In the genomic region with DNA sequence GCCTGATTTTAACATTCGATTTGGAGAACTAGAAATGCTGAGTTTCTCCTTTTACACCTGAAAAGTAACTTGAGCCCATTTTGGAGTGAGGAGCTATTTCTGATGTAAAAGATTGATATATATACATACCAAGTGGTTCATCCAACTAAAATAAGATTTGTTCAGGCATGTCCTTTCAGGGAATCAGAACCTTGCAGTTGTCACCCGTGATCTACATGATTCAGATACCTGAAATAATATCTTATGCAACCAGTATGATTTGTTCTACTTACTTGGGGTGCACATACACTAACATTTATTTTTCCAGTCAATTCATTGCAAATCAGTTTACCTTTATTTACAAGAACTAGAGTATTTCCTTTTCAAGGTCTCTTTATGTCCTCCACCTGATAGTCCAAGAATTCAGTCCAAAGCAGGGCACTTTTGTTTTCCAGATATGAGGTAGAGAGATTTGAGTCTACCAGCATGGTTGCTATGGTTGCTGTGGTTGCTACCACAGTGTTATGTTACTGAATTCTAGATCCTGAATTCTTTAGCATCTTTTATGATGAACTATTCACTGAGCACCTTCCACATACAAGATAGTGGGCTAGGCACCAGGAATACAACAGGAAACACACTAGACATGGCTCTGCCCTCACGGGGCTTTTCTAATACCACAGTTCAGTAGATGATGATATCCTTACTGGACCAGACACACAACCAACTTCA, we compare ENCODE assay signal across 1 cellular context.
A peak's percentile ranks its signal among the peaks of the same experiment; 100 is the strongest.
TF ChIP-seq lines count a peak whose summit lies in the region.

No MANE protein-coding gene starts in this region.

TF ChIP-seq in K562, 482 proteins besides CTCF, POLR2A, EP300 and RAD21:
- TF ChIP-seq, protein P1, sequence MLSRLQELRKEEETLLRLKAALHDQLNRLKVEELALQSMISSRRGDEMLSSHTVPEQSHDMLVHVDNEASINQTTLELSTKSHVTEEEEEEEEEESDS (CRISPR knock-in tag; IDR thresholded peaks at IDR 0.05) = no peak
- no peak for TF ChIP-seq TAF9B (IDR thresholded peaks at IDR 0.05; ENCODE audit: partially characterized antibody)
- TF ChIP-seq, protein P2, sequence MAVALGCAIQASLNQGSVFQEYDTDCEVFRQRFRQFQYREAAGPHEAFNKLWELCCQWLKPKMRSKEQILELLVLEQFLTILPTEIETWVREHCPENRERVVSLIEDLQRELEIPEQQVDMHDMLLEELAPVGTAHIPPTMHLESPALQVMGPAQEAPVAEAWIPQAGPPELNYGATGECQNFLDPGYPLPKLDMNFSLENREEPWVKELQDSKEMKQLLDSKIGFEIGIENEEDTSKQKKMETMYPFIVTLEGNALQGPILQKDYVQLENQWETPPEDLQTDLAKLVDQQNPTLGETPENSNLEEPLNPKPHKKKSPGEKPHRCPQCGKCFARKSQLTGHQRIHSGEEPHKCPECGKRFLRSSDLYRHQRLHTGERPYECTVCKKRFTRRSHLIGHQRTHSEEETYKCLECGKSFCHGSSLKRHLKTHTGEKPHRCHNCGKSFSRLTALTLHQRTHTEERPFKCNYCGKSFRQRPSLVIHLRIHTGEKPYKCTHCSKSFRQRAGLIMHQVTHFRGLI (CRISPR knock-in tag; IDR thresholded peaks at IDR 0.05) = no peak
- TF ChIP-seq FOXK1 (CRISPR knock-in tag; IDR thresholded peaks at IDR 0.05; ENCODE audit: borderline replicate concordance) = no peak
- TF ChIP-seq RFX1 (IDR thresholded peaks at IDR 0.05) = peak; percentile 20; the same call in 1 of the 2 replicates
- no peak for TF ChIP-seq MXD1 (CRISPR knock-in tag; IDR thresholded peaks at IDR 0.05; ENCODE audit: borderline replicate concordance, poor library complexity, severe bottlenecking)
- no peak for TF ChIP-seq BDP1 (IDR thresholded peaks at IDR 0.05; ENCODE audit: insufficient read depth, insufficient read length)
